29 cellular contexts compared by ENCODE assay signal in genomic region chr10:132809237-132810140, GRCh38. TPM values are rescaled to one million over a fixed set of nuclear protein-coding genes. Genes with fewer than 3 reads are reported as not detected.
DNase-seq lines count a peak whose midpoint lies in the region; ATAC-seq, FAIRE-seq and TF ChIP-seq lines count a peak whose summit lies in the region.
"Had no signal": no experiment of that assay in that cellular context is flagged by ENCODE, and none has a peak within 500 bp of the region (broad histone marks: within the 10 kb centered on the region; RNA-seq: fewer than 3 reads in every experiment).

No MANE protein-coding gene starts in this region.

- H3K27me3 ChIP-seq in right atrium auricular region: no peaks in the 10 kb centered on the region
- no peaks in the 10 kb centered on the region for H3K27me3 ChIP-seq in psoas muscle (ENCODE audit: insufficient read depth in 3 of 3, low read length in 2 of 3)

- no peak for ATAC-seq in psoas muscle
- ATAC-seq: HepG2, K562 had no signal

- no peaks in the 10 kb centered on the region for H3K4me1 ChIP-seq in right atrium auricular region
- no peaks in the 10 kb centered on the region for H3K4me1 ChIP-seq in kidney (ENCODE audit: control insufficient read depth in 1 of 2, insufficient read depth in 1 of 2, low read depth in 1 of 2, low read length in 2 of 2)
- no peaks in the 10 kb centered on the region for H3K4me1 ChIP-seq in psoas muscle
- H3K4me1 ChIP-seq: BE2C had no signal

- intact Hi-C loops in cardiac septum (cut with DNase I) (no loop called here), kidney (cut with DNase I) (no loop called here), psoas muscle (cut with DNase I) (no loop called here)

- H3K36me3 ChIP-seq in right atrium auricular region (no peaks in the 10 kb centered on the region), kidney (ENCODE audit: control insufficient read depth in 1 of 2, insufficient read depth in 2 of 2, low read length in 2 of 2) (no peaks in the 10 kb centered on the region), psoas muscle (ENCODE audit: insufficient read depth in 1 of 2, low read depth in 1 of 2) (no peaks in the 10 kb centered on the region)
- H3K36me3 ChIP-seq: BE2C had no signal

- H3K9ac ChIP-seq in kidney (ENCODE audit: low read length in 2 of 2): no peak overlapping the region

- no peaks in the 10 kb centered on the region for H3K9me3 ChIP-seq in right atrium auricular region
- H3K9me3 ChIP-seq in kidney (ENCODE audit: control insufficient read depth in 1 of 2, low read length in 2 of 2): no peaks in the 10 kb centered on the region
- H3K9me3 ChIP-seq in psoas muscle: no peaks in the 10 kb centered on the region
- H3K9me3 ChIP-seq: BE2C had no signal

- no peak overlapping the region for H3K27ac ChIP-seq in right atrium auricular region
- no peak overlapping the region for H3K27ac ChIP-seq in kidney (ENCODE audit: low read depth in 2 of 2, low read length in 2 of 2)
- no peak overlapping the region for H3K27ac ChIP-seq in psoas muscle
- H3K27ac ChIP-seq: PC-9 had no signal

- H3K4me3 ChIP-seq in right atrium auricular region (no peak overlapping the region), kidney (ENCODE audit: low read length in 2 of 2) (no peak overlapping the region), psoas muscle (no peak overlapping the region)
- H3K4me3 ChIP-seq: K562, PC-9 had no signal

- TF ChIP-seq CTCF in right atrium auricular region (IDR thresholded peaks at IDR 0.05) (no peak), kidney (IDR thresholded peaks at IDR 0.05; ENCODE audit: borderline replicate concordance, extremely low read depth, insufficient read depth) (no peak), psoas muscle (IDR thresholded peaks at IDR 0.05) (no peak)

- DNase-seq in cardiac septum (ENCODE audit: low spot score) (peak; percentile 57), right atrium auricular region (ENCODE audit: low spot score) (no peak), kidney (peak; percentile 60), psoas muscle (peak; percentile 5 to 28), mucosa of gallbladder (ENCODE audit: low spot score) (no peak), NCI-H1417 treated with DMSO at 0.1 percent for 48 hours (lab: John Stamatoyannopoulos, UW) (no peak), putamen (ENCODE audit: low spot score) (no peak)
- no peak for DNase-seq in activated CD4-positive, alpha-beta T cell treated with anti-CD3 and anti-CD28 coated beads, Interleukin-2, amount 50 U/mL, for 4 hours
- DNase-seq: 8988T; ACHN; BE2C; CD4-positive, CD25-positive, alpha-beta regulatory T cell; DMS153; DND-41; Kasumi-1; MV-4-11; NCI-H1105; NCI-H2029; NCI-H526 treated with DMSO at 0.1 percent for 48 hours; PC-9; RPMI8226; SHP77 had no signal

- no peak for FAIRE-seq in kidney (lab: Jason Lieb, UNC)
- FAIRE-seq: GM12892, HepG2, K562 had no signal

- WGBS in psoas muscle, 3 donors: 74 to 77% (median 75%) methylated on average over 36 to 38 of the region's 38 CpGs

RNA-seq across cellular contexts. Expression of gene NKX6-2, which starts 23.5 kb away (rescaled TPM):
- total RNA-seq in cardiac septum: not detected
- total RNA-seq in right atrium auricular region: not detected
- 2.5 TPM for total RNA-seq in kidney
- not detected for polyA plus RNA-seq in kidney (ENCODE audit: insufficient read depth, low read depth, low replicate concordance)
- total RNA-seq in psoas muscle: not detected
- not detected for polyA plus RNA-seq in psoas muscle
- total RNA-seq in mucosa of gallbladder: not detected
- total RNA-seq: CD4-positive, CD25-positive, alpha-beta regulatory T cell; HepG2; HT1080; K562; M059J; NCI-H460; PC-9; SK-MEL-5 had no signal
- polyA plus RNA-seq: HepG2 had no signal

Comparison
In these comparisons a context has a peak if more than half of its experiments do, and no peak if none do; other contexts are left out.
1. DNase-seq: peak in cardiac septum (single experiment), kidney (single experiment) and psoas muscle (2 of 2); none in right atrium auricular region (single experiment), mucosa of gallbladder (single experiment), activated CD4-positive, alpha-beta T cell treated with anti-CD3 and anti-CD28 coated beads, Interleukin-2, amount 50 U/mL, for 4 hours (0 of 2), NCI-H1417 treated with DMSO at 0.1 percent for 48 hours (single experiment) and putamen (single experiment).